ENCODE assay signal across 22 cellular contexts in genomic region chr2:28288620-28289019, GRCh38.
DNase-seq lines count a peak whose midpoint lies in the region; ATAC-seq, FAIRE-seq and TF ChIP-seq lines count a peak whose summit lies in the region.
"Had no signal": no experiment of that assay in that cellular context is flagged by ENCODE, and none has a peak within 500 bp of the region (broad histone marks: within the 10 kb centered on the region; RNA-seq: fewer than 3 reads in every experiment).

No MANE protein-coding gene starts in this region.

- H4K20me1 ChIP-seq in HepG2 (ENCODE audit: insufficient read depth, low read length): no peaks in the 10 kb centered on the region
- H4K20me1 ChIP-seq in neural progenitor cell (ENCODE audit: low read depth): no peaks in the 10 kb centered on the region
- H4K20me1 ChIP-seq: BLaER1 treated with 17β-estradiol and CSF1 and Interleukin-3, amounts not matched to agents 10 nM and 100 nM had no signal

- H3K9ac ChIP-seq in HepG2 (ENCODE audit: insufficient read depth, low read depth, low read length) (no peak overlapping the region), neural progenitor cell (no peak overlapping the region)
- H3K9ac ChIP-seq: BLaER1 treated with 17β-estradiol and CSF1 and Interleukin-3, amounts not matched to agents 10 nM and 100 nM had no signal

- H3K4me3 Mint-ChIP-seq in neural progenitor cell: no peak overlapping the region
- H3K4me3 Mint-ChIP-seq: B cell; CD4-positive, alpha-beta T cell; CD8-positive, alpha-beta T cell had no signal

- in situ Hi-C loops in HepG2 (cut with HindIII; ENCODE audit: extremely low pct_ligation_motif_present, low pct_unique_long_range_greater_than_20kb): no loop called here

- no peaks in the 10 kb centered on the region for H3K9me3 ChIP-seq in HepG2 (ENCODE audit: low read length)
- no peaks in the 10 kb centered on the region for H3K9me3 ChIP-seq in right lobe of liver
- no peaks in the 10 kb centered on the region for H3K9me3 ChIP-seq in ascending aorta
- no peaks in the 10 kb centered on the region for H3K9me3 ChIP-seq in neural progenitor cell (ENCODE audit: low read depth)
- H3K9me3 ChIP-seq in thoracic aorta: no peaks in the 10 kb centered on the region
- H3K9me3 ChIP-seq: A549; BLaER1 treated with 17β-estradiol and CSF1 and Interleukin-3, amounts not matched to agents 10 nM and 100 nM; Caco-2 had no signal

- H3K4me1 ChIP-seq in HepG2 (ENCODE audit: insufficient read depth, low read length) (no peaks in the 10 kb centered on the region), right lobe of liver (no peaks in the 10 kb centered on the region), ascending aorta (peaks cover 8 to 17% of the 10 kb centered on the region in 2 donors), neural progenitor cell (no peaks in the 10 kb centered on the region), thoracic aorta (ENCODE audit: control insufficient read depth in 1 of 2, low read depth in 2 of 2) (peaks cover 18 to 28% of the 10 kb centered on the region in 2 donors)
- H3K4me1 ChIP-seq: Caco-2 had no signal

- no peak overlapping the region for H3K27ac ChIP-seq in HepG2 (ENCODE audit: extremely low read length, insufficient read depth, low read length)
- no peak overlapping the region for H3K27ac ChIP-seq in right lobe of liver
- H3K27ac ChIP-seq in ascending aorta: peak overlapping the region; percentile 87 to 92
- H3K27ac ChIP-seq in neural progenitor cell: no peak overlapping the region
- H3K27ac ChIP-seq in thoracic aorta: peak overlapping the region; percentile 85 to 94
- H3K27ac ChIP-seq: C4-2B had no signal

- 98% methylated on average over 5 of the region's 5 CpGs for WGBS in HepG2 (ENCODE audit: low lambda C conversion rate)
- 95% methylated on average over 5 of the region's 5 CpGs for WGBS in right lobe of liver (ENCODE audit: insufficient coverage, low coverage, low lambda C conversion rate, missing lambda C conversion rate)

- CTCF ChIA-PET in HepG2 (lab: Yijun Ruan, JAX; ENCODE audit: low intra/inter-chr PET ratio, low total read pairs): no interaction called here

- no peak for TF ChIP-seq POLR2A in HepG2 (IDR thresholded peaks at IDR 0.05; ENCODE audit: insufficient read depth in 1 of 2, low read depth in 2 of 2, low read length in 2 of 2)
- no peak for TF ChIP-seq POLR2A in right lobe of liver (IDR thresholded peaks at IDR 0.05)

- TF ChIP-seq EP300 in HepG2 (IDR thresholded peaks at IDR 0.05; ENCODE audit: low read depth in 2 of 2, low read length in 2 of 2): no peak
- no peak for TF ChIP-seq EP300 in HepG2 (CRISPR knock-in tag; IDR thresholded peaks at IDR 0.05; ENCODE audit: borderline replicate concordance)

- intact Hi-C loops in HepG2 (cut with micrococcal nuclease; ENCODE audit: unreplicated experiment): no loop called here
- intact Hi-C loops in right lobe of liver (cut with DNase I): no loop called here
- intact Hi-C loops in ascending aorta (cut with DNase I): loop anchor here (5.0 kb wide), 2 partner anchors 54 to 581 kb away; no protein-coding TSS in a partner anchor

- POLR2A ChIA-PET in HepG2 (lab: Yijun Ruan, JAX): no interaction called here

- DNase-seq in HepG2 (ENCODE audit: low spot score) (no peak), right lobe of liver (no peak), ascending aorta (ENCODE audit: low spot score in 2 of 2) (no peak), neural progenitor cell (ENCODE audit: low spot score) (no peak), thoracic aorta (ENCODE audit: low spot score) (no peak), NCI-H526 (lab: John Stamatoyannopoulos, UW) (no peak)
- DNase-seq: AML-193; Caco-2; Calu3; CD4-positive, alpha-beta T cell; CD8-positive, alpha-beta T cell; DMS79 treated with DMSO at 0.1 percent for 48 hours; GF-D8 had no signal

- no peaks in the 10 kb centered on the region for H3K27me3 Mint-ChIP-seq in neural progenitor cell (ENCODE audit: insufficient read depth, low read depth)
- H3K27me3 Mint-ChIP-seq: B cell; CD4-positive, alpha-beta T cell had no signal

- no peak for TF ChIP-seq RAD21 in HepG2 (CRISPR knock-in tag; IDR thresholded peaks at IDR 0.05)

- no peaks in the 10 kb centered on the region for H3K9me3 Mint-ChIP-seq in neural progenitor cell
- H3K9me3 Mint-ChIP-seq: CD4-positive, alpha-beta T cell; CD8-positive, alpha-beta T cell had no signal

- H3K27me3 ChIP-seq in HepG2 (ENCODE audit: control insufficient read depth in 1 of 2, insufficient read depth in 2 of 2, low read length in 2 of 2) (no peaks in the 10 kb centered on the region), right lobe of liver (no peaks in the 10 kb centered on the region), ascending aorta (no peaks in the 10 kb centered on the region), neural progenitor cell (no peaks in the 10 kb centered on the region), thoracic aorta (replicated peaks; ENCODE audit: insufficient read depth) (no peaks in the 10 kb centered on the region)
- H3K27me3 ChIP-seq: BLaER1 treated with 17β-estradiol and CSF1 and Interleukin-3, amounts not matched to agents 10 nM and 100 nM had no signal

- no peaks in the 10 kb centered on the region for H3K36me3 Mint-ChIP-seq in neural progenitor cell

- H3K4me3 ChIP-seq in HepG2 (replicated peaks in 1 of 3; ENCODE audit: insufficient read depth in 1 of 3, low read depth in 2 of 3, low read length in 3 of 3) (no peak overlapping the region), right lobe of liver (no peak overlapping the region), ascending aorta (no peak overlapping the region), neural progenitor cell (no peak overlapping the region), thoracic aorta (no peak overlapping the region)
- H3K4me3 ChIP-seq: A549; BLaER1 treated with 17β-estradiol and CSF1 and Interleukin-3, amounts not matched to agents 10 nM and 100 nM had no signal

- no peaks in the 10 kb centered on the region for H3K79me2 ChIP-seq in HepG2 (ENCODE audit: insufficient read depth, low read length)
- no peaks in the 10 kb centered on the region for H3K79me2 ChIP-seq in neural progenitor cell (ENCODE audit: low read depth)

- H3K36me3 ChIP-seq in HepG2 (replicated peaks in 1 of 2; ENCODE audit: control insufficient read depth in 1 of 2, insufficient read depth in 2 of 2, low read length in 2 of 2): 0 out of 5 replicates have a peak, but pooled peaks cover 0 to 4% of the 10 kb centered on the region in 2 experiments
- H3K36me3 ChIP-seq in right lobe of liver: no peaks in the 10 kb centered on the region
- H3K36me3 ChIP-seq in ascending aorta: no peaks in the 10 kb centered on the region
- no peaks in the 10 kb centered on the region for H3K36me3 ChIP-seq in neural progenitor cell
- H3K36me3 ChIP-seq in thoracic aorta: no peaks in the 10 kb centered on the region

- no TSS peak for BruUV-seq in HepG2 (replicated peaks; lab: Mats Ljungman, UMichigan)

- peaks cover 18% of the 10 kb centered on the region for H3K4me1 Mint-ChIP-seq in neural progenitor cell
- H3K4me1 Mint-ChIP-seq: B cell had no signal

- ATAC-seq in HepG2 (no peak), right lobe of liver (no peak), thoracic aorta (ENCODE audit: insufficient number of reproducible peaks, low FRiP score, low read depth) (no peak), GM18517 (IDR thresholded peaks at IDR 0.05; ENCODE audit: unreplicated experiment) (no peak), GM18520 (IDR thresholded peaks at IDR 0.05; ENCODE audit: unreplicated experiment) (no peak)
- ATAC-seq: A549; CD8-positive, alpha-beta T cell had no signal

- no peaks in the 10 kb centered on the region for H3F3A ChIP-seq in neural progenitor cell (ENCODE audit: low read depth)

- H3K4me2 ChIP-seq in HepG2 (ENCODE audit: low read depth, low read length): no peak overlapping the region
- H3K4me2 ChIP-seq in neural progenitor cell: no peak overlapping the region
- H3K4me2 ChIP-seq: A549; BLaER1 treated with 17β-estradiol and CSF1 and Interleukin-3, amounts not matched to agents 10 nM and 100 nM had no signal

- TF ChIP-seq CTCF in HepG2 (CRISPR knock-in tag; IDR thresholded peaks at IDR 0.05) (no peak), right lobe of liver (IDR thresholded peaks at IDR 0.05) (no peak), ascending aorta (IDR thresholded peaks at IDR 0.05) (no peak), neural progenitor cell (IDR thresholded peaks at IDR 0.05) (no peak), thoracic aorta (IDR thresholded peaks at IDR 0.05) (no peak)

- FAIRE-seq in HepG2 (lab: Jason Lieb, UNC): no peak
- FAIRE-seq: A549, D721Med, GM12891, GM19239 had no signal

- H3K27ac Mint-ChIP-seq in neural progenitor cell: peak overlapping the region; percentile 81
- H3K27ac Mint-ChIP-seq: B cell; CD4-positive, alpha-beta T cell; CD8-positive, alpha-beta T cell had no signal

- H2AFZ ChIP-seq in HepG2 (ENCODE audit: low read length) (no peak overlapping the region), neural progenitor cell (replicated peaks) (no peak overlapping the region)

TF ChIP-seq in HepG2, 621 proteins besides CTCF, POLR2A, EP300 and RAD21:
- TF ChIP-seq PLRG1 (conservative IDR thresholded peaks at IDR 0.05): no peak
- no peak for TF ChIP-seq CREB1 (IDR thresholded peaks at IDR 0.05)
- no peak for TF ChIP-seq CREB1 (CRISPR knock-in tag; IDR thresholded peaks at IDR 0.05)
- TF ChIP-seq KMT2A (CRISPR knock-in tag; IDR thresholded peaks at IDR 0.05): no peak
- no peak for TF ChIP-seq ZNF746 (CRISPR knock-in tag; IDR thresholded peaks at IDR 0.05)
- TF ChIP-seq ZBTB33 (CRISPR knock-in tag; IDR thresholded peaks at IDR 0.05): peak; percentile 67; the same call in 1 of the 2 replicates
- TF ChIP-seq ELF1 (CRISPR knock-in tag; IDR thresholded peaks at IDR 0.05): no peak

Comparison
In these comparisons a context has a peak if more than half of its experiments do, and no peak if none do; other contexts are left out.
1. H3K27ac ChIP-seq: peak in ascending aorta (2 of 2) and thoracic aorta (2 of 2); none in HepG2 (single experiment), right lobe of liver (0 of 3) and neural progenitor cell (single experiment).